11 cellular contexts compared by ENCODE assay signal in genomic region chr4:23368081-23368697, GRCh38.
DNase-seq lines count a peak whose midpoint lies in the region; ATAC-seq and TF ChIP-seq lines count a peak whose summit lies in the region.
"Had no signal": no experiment of that assay in that cellular context is flagged by ENCODE, and none has a peak within 500 bp of the region (broad histone marks: within the 10 kb centered on the region; RNA-seq: fewer than 3 reads in every experiment).

No MANE protein-coding gene starts in this region.

- DNase-seq in Daoy (ENCODE audit: low read depth), result peak; percentile 28
- DNase-seq in M059J (ENCODE audit: low read depth), result peak; percentile 35
- peak; percentile 7 for DNase-seq in choroid plexus epithelial cell (ENCODE audit: low read depth)
- peak; percentile 48 for DNase-seq in myocyte (ENCODE audit: low read depth)
- no peak for DNase-seq in T1000 (lab: John Stamatoyannopoulos, UW)
- no peak for DNase-seq in GDM1 (lab: John Stamatoyannopoulos, UW)
- DNase-seq: activated CD4-positive, alpha-beta T cell treated with anti-CD3 and anti-CD28 coated beads, Interleukin-2, amount 50 U/mL, for 1 hour; immature natural killer cell; NCI-H1694 treated with DMSO at 0.1 percent for 48 hours had no signal

- ATAC-seq in HG03439 (IDR thresholded peaks at IDR 0.05; ENCODE audit: unreplicated experiment) (no peak), HG03469 (IDR thresholded peaks at IDR 0.05; ENCODE audit: unreplicated experiment) (no peak)

- no peak overlapping the region for H3K4me3 ChIP-seq in choroid plexus epithelial cell (ENCODE audit: low read depth, low read length)

- TF ChIP-seq CTCF in choroid plexus epithelial cell (conservative IDR thresholded peaks at IDR 0.05; ENCODE audit: low read depth, low read length), result peak; percentile 6

Comparison
In these comparisons a context has a peak if more than half of its experiments do, and no peak if none do; other contexts are left out.
1. DNase-seq: peak in Daoy (single experiment), M059J (single experiment), choroid plexus epithelial cell (single experiment) and myocyte (single experiment); none in T1000 (single experiment) and GDM1 (single experiment).